Comparison of ENCODE assay signal across 17 cellular contexts in the genomic region with DNA sequence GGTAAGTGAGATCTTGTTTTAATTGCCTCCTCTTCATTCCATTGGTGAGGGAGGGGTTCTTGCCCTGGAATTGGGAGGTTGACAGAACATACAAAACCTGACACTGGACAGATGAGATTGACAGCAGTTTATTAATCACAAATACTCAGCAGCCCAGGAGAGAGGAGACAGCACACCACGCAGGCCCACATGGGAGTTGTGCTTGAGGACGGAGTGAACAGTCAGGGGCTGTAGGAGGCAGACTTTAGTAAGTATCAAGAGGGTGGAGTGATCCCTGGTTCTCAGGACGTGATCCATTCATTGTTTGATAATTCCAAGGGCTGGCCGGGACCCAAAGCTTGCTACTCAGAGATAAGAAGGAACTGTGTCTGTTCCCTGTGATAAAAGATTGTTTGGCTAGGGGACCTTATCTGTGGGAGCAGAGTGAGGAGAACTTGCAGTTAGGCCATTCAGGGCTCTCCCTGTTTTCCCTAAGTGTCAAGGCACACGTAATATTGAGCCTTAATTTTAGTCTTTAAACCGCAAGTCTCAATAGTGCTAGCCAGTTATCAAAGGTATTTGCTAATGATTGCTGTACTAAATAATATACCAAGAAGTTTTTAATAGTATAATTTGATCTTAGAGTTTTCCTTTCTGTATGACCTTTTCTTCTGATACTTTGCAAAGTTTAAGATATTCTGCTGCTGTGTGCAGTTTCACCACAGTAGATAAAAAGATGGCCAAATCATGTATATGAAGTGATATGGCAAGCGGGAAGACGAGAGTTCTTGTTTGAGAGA. TPM values are rescaled to one million over a fixed set of nuclear protein-coding genes. Genes with fewer than 3 reads are reported as not detected.
DNase-seq lines count a peak whose midpoint lies in the region; ATAC-seq, FAIRE-seq and TF ChIP-seq lines count a peak whose summit lies in the region.
"Had no signal": no experiment of that assay in that cellular context is flagged by ENCODE, and none has a peak within 500 bp of the region (broad histone marks: within the 10 kb centered on the region; RNA-seq: fewer than 3 reads in every experiment).

No MANE protein-coding gene starts in this region.

- no peak overlapping the region for H3K4me3 Mint-ChIP-seq in endodermal cell
- H3K4me3 Mint-ChIP-seq: CD4-positive, CD25-positive, alpha-beta regulatory T cell; natural killer cell treated with Interleukin-12 subunit alpha and Interleukin-12 subunit beta and Interleukin-15 and Interleukin-18, amount 100 ng/mL, for 72 hours; stimulated activated effector memory CD8-positive, alpha-beta T cell treated with anti-CD3 and anti-CD28 coated beads, Interleukin-12 subunit alpha, Interleukin-12 subunit beta, amount 100 ng/mL, for 72 hours had no signal

- WGBS in endodermal cell (ENCODE audit: insufficient coverage in 1 of 2, insufficient read length in 1 of 2), 2 experiments = 61 to 68% methylated on average over 7 to 8 of the region's 8 CpGs

- H3K36me3 ChIP-seq in endodermal cell (ENCODE audit: control insufficient read depth, insufficient read depth, low read length) (peaks cover 24% of the 10 kb centered on the region), skeletal muscle tissue (ENCODE audit: control insufficient read depth in 3 of 3, insufficient read depth in 3 of 3, low read length in 3 of 3) (no peaks in the 10 kb centered on the region), breast epithelium (no peaks in the 10 kb centered on the region)

- intact Hi-C loops in left colon (cut with DNase I, micrococcal nuclease) (no loop called here), breast epithelium (cut with DNase I; ENCODE audit: low total_unique reads) (no loop called here)

- H3K27me3 Mint-ChIP-seq in endodermal cell (ENCODE audit: insufficient read depth) = no peaks in the 10 kb centered on the region
- H3K27me3 Mint-ChIP-seq: CD4-positive, CD25-positive, alpha-beta regulatory T cell; natural killer cell treated with Interleukin-12 subunit alpha and Interleukin-12 subunit beta and Interleukin-15 and Interleukin-18, amount 100 ng/mL, for 72 hours had no signal

- H3K4me1 Mint-ChIP-seq in endodermal cell = peaks cover under 1% of the 10 kb centered on the region

- H3K4me3 ChIP-seq in endodermal cell (ENCODE audit: low read length) (peak overlapping the region; percentile 54), skeletal muscle tissue (ENCODE audit: low read length in 3 of 3) (peak overlapping the region in 2 of 3 donors; percentile 0 to 35), breast epithelium (no peak overlapping the region)
- H3K4me3 ChIP-seq: SJSA1 had no signal

- DNase-seq in KBM-7 (peak; percentile 20), endodermal cell (peak; percentile 76), left colon (peak; percentile 43 to 67), hypothalamus (lab: John Stamatoyannopoulos, UW) (no peak), breast epithelium (ENCODE audit: low spot score in 2 of 2) (no peak), H54 (ENCODE audit: insufficient read length, low spot score) (no peak)
- no peak for DNase-seq in activated CD8-positive, alpha-beta memory T cell treated with anti-CD3 and anti-CD28 coated beads, Interleukin-2, amount 50 U/mL, for 48 hours
- DNase-seq: activated CD4-positive, CD25-positive, alpha-beta regulatory T cell; anterior cingulate cortex; CD4-positive, CD25-positive, alpha-beta regulatory T cell; NCI-H1417; NCI-H524; stimulated activated CD4-positive, alpha-beta T cell treated with anti-CD3 and anti-CD28 coated beads, Interleukin-1b, Interleukin-23, amount 100 ng/mL, for 48 hours had no signal

- H3K4me1 ChIP-seq in endodermal cell (ENCODE audit: control insufficient read depth, insufficient read depth, low read length) (no peaks in the 10 kb centered on the region), skeletal muscle tissue (ENCODE audit: control insufficient read depth in 3 of 3, insufficient read depth in 3 of 3, low read length in 3 of 3) (peaks cover 27 to 31% (median 28%) of the 10 kb centered on the region in 3 donors), breast epithelium (no peaks in the 10 kb centered on the region)
- H3K4me1 ChIP-seq: SJSA1 had no signal

- no peak overlapping the region for H3K27ac Mint-ChIP-seq in endodermal cell
- H3K27ac Mint-ChIP-seq: CD4-positive, CD25-positive, alpha-beta regulatory T cell; natural killer cell treated with Interleukin-12 subunit alpha and Interleukin-12 subunit beta and Interleukin-15 and Interleukin-18, amount 100 ng/mL, for 72 hours; stimulated activated effector memory CD8-positive, alpha-beta T cell treated with anti-CD3 and anti-CD28 coated beads, Interleukin-12 subunit alpha, Interleukin-12 subunit beta, amount 100 ng/mL, for 72 hours had no signal

- no peak overlapping the region for H3K9ac ChIP-seq in endodermal cell (ENCODE audit: extremely low read depth, low read length, poor library complexity, severe bottlenecking)
- no peak overlapping the region for H3K9ac ChIP-seq in skeletal muscle tissue (ENCODE audit: low read depth in 1 of 3, low read length in 3 of 3)

- H3K36me3 Mint-ChIP-seq in endodermal cell (ENCODE audit: low read depth) = peaks cover 12% of the 10 kb centered on the region
- H3K36me3 Mint-ChIP-seq: natural killer cell treated with Interleukin-12 subunit alpha and Interleukin-12 subunit beta and Interleukin-15 and Interleukin-18, amount 100 ng/mL, for 72 hours had no signal

- TF ChIP-seq POLR2A in breast epithelium (IDR thresholded peaks at IDR 0.05) (no peak), H54 (IDR thresholded peaks at IDR 0.05; ENCODE audit: low read depth, low read length) (no peak)

- TF ChIP-seq CTCF in endodermal cell (conservative IDR thresholded peaks at IDR 0.05) (peak; percentile 31), breast epithelium (IDR thresholded peaks at IDR 0.05) (no peak)

- ATAC-seq in left colon = peak; percentile 96
- ATAC-seq: natural killer cell treated with Interleukin-12 subunit alpha and Interleukin-12 subunit beta and Interleukin-15 and Interleukin-18, amount 100 ng/mL, for 72 hours; stimulated activated effector memory CD8-positive, alpha-beta T cell treated with anti-CD3 and anti-CD28 coated beads, Interleukin-12 subunit alpha, Interleukin-12 subunit beta, amount 100 ng/mL, for 72 hours had no signal

- no peak overlapping the region for H3K27ac ChIP-seq in endodermal cell (ENCODE audit: low read depth, low read length)
- H3K27ac ChIP-seq in skeletal muscle tissue (ENCODE audit: low read depth, low read length) = peak overlapping the region; percentile 3
- no peak overlapping the region for H3K27ac ChIP-seq in breast epithelium
- H3K27ac ChIP-seq: SJSA1 had no signal

- in situ Hi-C loops in KBM-7 (cut with MboI; ENCODE audit: low pct_unique_long_range_greater_than_20kb, low sequenced_read_pairs) = no loop called here

- H3K9me3 Mint-ChIP-seq in endodermal cell = peaks cover 3% of the 10 kb centered on the region
- H3K9me3 Mint-ChIP-seq: CD4-positive, CD25-positive, alpha-beta regulatory T cell; natural killer cell treated with Interleukin-12 subunit alpha and Interleukin-12 subunit beta and Interleukin-15 and Interleukin-18, amount 100 ng/mL, for 72 hours; stimulated activated effector memory CD8-positive, alpha-beta T cell treated with anti-CD3 and anti-CD28 coated beads, Interleukin-12 subunit alpha, Interleukin-12 subunit beta, amount 100 ng/mL, for 72 hours had no signal

- H3K9me3 ChIP-seq in endodermal cell (ENCODE audit: control insufficient read depth, low read length) = no peaks in the 10 kb centered on the region
- H3K9me3 ChIP-seq in skeletal muscle tissue (ENCODE audit: control insufficient read depth in 3 of 3, low read length in 3 of 3) = no peaks in the 10 kb centered on the region
- H3K9me3 ChIP-seq in breast epithelium = no peaks in the 10 kb centered on the region
- H3K9me3 ChIP-seq: SJSA1 had no signal

- FAIRE-seq in H54 (lab: Jason Lieb, UNC) = no peak

- H3K27me3 ChIP-seq in endodermal cell (ENCODE audit: control insufficient read depth, insufficient read depth, low read length, poor library complexity, severe bottlenecking) (no peaks in the 10 kb centered on the region), skeletal muscle tissue (ENCODE audit: control insufficient read depth in 3 of 3, insufficient read depth in 3 of 3, low read length in 3 of 3) (no peaks in the 10 kb centered on the region), breast epithelium (no peaks in the 10 kb centered on the region)
- H3K27me3 ChIP-seq: SJSA1 had no signal

RNA-seq across cellular contexts. Expression of gene CAPZA2, which starts 14.5 kb away (rescaled TPM):
- 100 to 1,000 TPM; 127 to 133 TPM for total RNA-seq in endodermal cell
- polyA plus RNA-seq in endodermal cell (2013, experiment 1 of 2) = 88.2 TPM
- polyA plus RNA-seq in endodermal cell (2013, experiment 2 of 2) = 92.9 TPM
- 100 to 1,000 TPM; 209 to 291 TPM for total RNA-seq in left colon
- total RNA-seq in skeletal muscle tissue = 72.5 TPM
- 100 to 1,000 TPM; 117 to 138 (median 134) TPM for total RNA-seq in breast epithelium

Comparison
In these comparisons a context has a peak if more than half of its experiments do, and no peak if none do; other contexts are left out.
1. DNase-seq: peak in KBM-7 (single experiment), endodermal cell (single experiment) and left colon (2 of 2); none in activated CD8-positive, alpha-beta memory T cell treated with anti-CD3 and anti-CD28 coated beads, Interleukin-2, amount 50 U/mL, for 48 hours (single experiment), hypothalamus (0 of 51), breast epithelium (0 of 2) and H54 (single experiment).
2. H3K4me3 ChIP-seq: peak in endodermal cell (single experiment) and skeletal muscle tissue (2 of 3); none in breast epithelium (0 of 3).